40 cellular contexts compared by ENCODE assay signal in the genomic region with DNA sequence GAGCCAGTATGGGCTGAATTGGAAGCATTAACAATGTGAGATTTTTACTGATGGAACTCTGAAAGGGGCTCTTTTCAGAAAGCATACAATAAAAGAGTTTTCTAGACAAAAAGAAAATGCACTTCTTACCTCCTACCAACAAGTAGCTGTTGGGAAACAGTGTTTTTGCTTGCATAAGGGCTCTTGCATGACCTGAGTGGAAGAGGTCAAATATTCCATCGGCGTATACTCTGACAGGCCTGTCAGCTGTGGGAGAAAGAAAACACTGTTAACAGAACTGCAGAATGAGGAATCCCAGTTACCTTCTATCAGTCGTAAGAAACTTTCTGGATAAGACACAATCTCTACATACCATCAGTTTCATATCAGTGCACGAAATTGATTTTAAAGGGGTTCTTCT. TPM values are rescaled to one million over a fixed set of nuclear protein-coding genes. Genes with fewer than 3 reads are reported as not detected.
A peak's percentile ranks its signal among the peaks of the same experiment; 100 is the strongest.
DNase-seq lines count a peak whose midpoint lies in the region; ATAC-seq and TF ChIP-seq lines count a peak whose summit lies in the region.
"Had no signal": no experiment of that assay in that cellular context is flagged by ENCODE, and none has a peak within 500 bp of the region (broad histone marks: within the 10 kb centered on the region; RNA-seq: fewer than 3 reads in every experiment).

No MANE protein-coding gene starts in this region.

- H3K9me3 ChIP-seq in liver (ENCODE audit: control insufficient read depth in 4 of 4, low read length in 3 of 4), result no peaks in the 10 kb centered on the region
- H3K9me3 ChIP-seq: heart right ventricle, MG63, SJCRH30, testis, uterus had no signal

- no peak for ATAC-seq in HG02610 (IDR thresholded peaks at IDR 0.05; ENCODE audit: unreplicated experiment)
- ATAC-seq in effector memory CD8-positive, alpha-beta T cell (replicated peaks), result no peak
- ATAC-seq: activated CD8-positive, alpha-beta memory T cell treated with anti-CD3 and anti-CD28 coated beads, Interleukin-2, amount 10 ng/mL, durations not matched to agents 7 days and 5 days; activated T-cell treated with anti-CD3 and anti-CD28 coated beads, Interleukin-2, amount 50 U/mL, for 4 hours; esophagus mucosa; heart right ventricle; natural killer cell treated with Interleukin-12 subunit alpha and Interleukin-12 subunit beta and Interleukin-15 and Interleukin-18, amount 100 ng/mL, for 72 hours; stimulated activated naive CD8-positive, alpha-beta T cell treated with anti-CD3 and anti-CD28 coated beads, Interleukin-15, Interleukin-2, amounts not matched to agents 100 U/mL and 50 U/mL, for 24 hours; T-cell; WTC11 had no signal

- no peak overlapping the region for H3K9ac ChIP-seq in liver (ENCODE audit: low read depth in 1 of 2, low read length in 2 of 2)
- H3K9ac ChIP-seq: GM23248, KMS-11 had no signal

- H3K27ac ChIP-seq in liver (ENCODE audit: low read depth in 1 of 2, low read length in 2 of 2) (no peak overlapping the region), substantia nigra (ENCODE audit: low read depth, low read length, poor library complexity, severe bottlenecking) (peak overlapping the region; percentile 26)
- H3K27ac ChIP-seq: GM23248, heart right ventricle, KMS-11, SJCRH30, testis, uterus had no signal

- no peak overlapping the region for H3K4me3 Mint-ChIP-seq in brain
- no peak overlapping the region for H3K4me3 Mint-ChIP-seq in effector memory CD8-positive, alpha-beta T cell
- H3K4me3 Mint-ChIP-seq: activated CD4-positive, alpha-beta T cell treated with anti-CD3 and anti-CD28 coated beads, Interleukin-2, amount 10 ng/mL, durations not matched to agents 24 days and 14 days; activated CD8-positive, alpha-beta memory T cell treated with anti-CD3 and anti-CD28 coated beads, Interleukin-2, amount 10 ng/mL, durations not matched to agents 7 days and 5 days; activated naive CD8-positive, alpha-beta T cell treated with anti-CD3 and anti-CD28 coated beads for 36 hours; activated T-cell treated with anti-CD3 and anti-CD28 coated beads, Interleukin-2, amount 50 U/mL, for 4 hours; CD4-positive, CD25-positive, alpha-beta regulatory T cell; dendritic cell treated with granulocyte-macrophage colony-stimulating factor and Interleukin-4, amounts not matched to agents 40 ng/mL and 50 ng/mL, for 4 days; natural killer cell treated with Interleukin-12 subunit alpha and Interleukin-12 subunit beta and Interleukin-15 and Interleukin-18, amount 100 ng/mL, for 72 hours; T-cell; WTC11 had no signal

- H3K9me3 Mint-ChIP-seq in brain, result no peaks in the 10 kb centered on the region
- H3K9me3 Mint-ChIP-seq in effector memory CD8-positive, alpha-beta T cell, result no peaks in the 10 kb centered on the region
- H3K9me3 Mint-ChIP-seq: activated CD4-positive, alpha-beta T cell treated with anti-CD3 and anti-CD28 coated beads, Interleukin-2, amount 10 ng/mL, durations not matched to agents 24 days and 14 days; activated naive CD8-positive, alpha-beta T cell treated with anti-CD3 and anti-CD28 coated beads for 36 hours; activated T-cell treated with anti-CD3 and anti-CD28 coated beads, Interleukin-2, amount 50 U/mL, for 4 hours; dendritic cell treated with granulocyte-macrophage colony-stimulating factor and Interleukin-4, amounts not matched to agents 40 ng/mL and 50 ng/mL, for 4 days; natural killer cell treated with Interleukin-12 subunit alpha and Interleukin-12 subunit beta and Interleukin-15 and Interleukin-18, amount 100 ng/mL, for 72 hours; T-cell; WTC11 had no signal

- H3K27me3 Mint-ChIP-seq in brain, result no peaks in the 10 kb centered on the region
- H3K27me3 Mint-ChIP-seq in effector memory CD8-positive, alpha-beta T cell, result peaks cover 0 to 11% of the 10 kb centered on the region in 2 donors
- H3K27me3 Mint-ChIP-seq: dendritic cell treated with granulocyte-macrophage colony-stimulating factor and Interleukin-4, amounts not matched to agents 40 ng/mL and 50 ng/mL, for 4 days had no signal

- TF ChIP-seq CTCF in brain (conservative IDR thresholded peaks at IDR 0.05) (no peak), liver (IDR thresholded peaks at IDR 0.05; ENCODE audit: low read depth, low read length, missing input control) (no peak)

- no peaks in the 10 kb centered on the region for H3K36me3 ChIP-seq in liver (ENCODE audit: control insufficient read depth in 4 of 4, insufficient read depth in 3 of 4, low read depth in 1 of 4, low read length in 3 of 4)
- H3K36me3 ChIP-seq: heart right ventricle, MG63, SJCRH30, uterus had no signal

- no peak overlapping the region for H3K4me3 ChIP-seq in liver (ENCODE audit: low read depth in 1 of 3, low read length in 3 of 3)
- H3K4me3 ChIP-seq: GM23248, heart right ventricle, MG63, SJCRH30, testis, uterus had no signal

- WGBS in liver, result 34% methylated on average over 4 of the region's 4 CpGs

- TF ChIP-seq RAD21 in liver (IDR thresholded peaks at IDR 0.05), result no peak

- H3K36me3 Mint-ChIP-seq in brain, result peaks cover 73% of the 10 kb centered on the region
- H3K36me3 Mint-ChIP-seq in effector memory CD8-positive, alpha-beta T cell (ENCODE audit: insufficient read depth), result no peaks in the 10 kb centered on the region
- H3K36me3 Mint-ChIP-seq: activated CD8-positive, alpha-beta memory T cell treated with anti-CD3 and anti-CD28 coated beads, Interleukin-2, amount 10 ng/mL, durations not matched to agents 7 days and 5 days; activated naive CD8-positive, alpha-beta T cell treated with anti-CD3 and anti-CD28 coated beads for 36 hours; CD4-positive, CD25-positive, alpha-beta regulatory T cell; natural killer cell treated with Interleukin-12 subunit alpha and Interleukin-12 subunit beta and Interleukin-15 and Interleukin-18, amount 100 ng/mL, for 72 hours; T-cell had no signal

- peak; percentile 11 for DNase-seq in NOMO-1 treated with DMSO at 0.1 percent for 48 hours (lab: John Stamatoyannopoulos, UW; ENCODE audit: unreplicated experiment)
- DNase-seq in NOMO-1 treated with dmso at 0.1 percent for 144 hours (lab: John Stamatoyannopoulos, UW; ENCODE audit: unreplicated experiment), result no peak
- no peak for DNase-seq in substantia nigra (lab: John Stamatoyannopoulos, UW)
- DNase-seq in NCI-H345 treated with DMSO at 0.1 percent for 48 hours (lab: John Stamatoyannopoulos, UW; ENCODE audit: unreplicated experiment), result no peak
- DNase-seq in effector memory CD8-positive, alpha-beta T cell, result no peak
- DNase-seq: 8988T; activated CD4-positive, alpha-beta T cell treated with anti-CD3 and anti-CD28 coated beads, Interleukin-2, amount 10 ng/mL, durations not matched to agents 24 days and 14 days; activated CD8-positive, alpha-beta memory T cell treated with anti-CD3 and anti-CD28 coated beads, Interleukin-2, amount 10 ng/mL, durations not matched to agents 7 days and 5 days; activated gamma-delta T cell; activated naive CD8-positive, alpha-beta T cell treated with anti-CD3 and anti-CD28 coated beads for 36 hours; activated T-cell treated with anti-CD3 and anti-CD28 coated beads, Interleukin-2, amount 50 U/mL, for 4 hours; aorta; Calu3; CD4-positive, CD25-positive, alpha-beta regulatory T cell; central memory CD4-positive, alpha-beta T cell; DMS79 treated with DMSO at 0.1 percent for 48 hours; foreskin melanocyte; GDM1; GM23248; heart right ventricle; MG63; NCI-H1436; NCI-H2081; NCI-H2227 treated with DMSO at 0.1 percent for 48 hours; NCI-H526 treated with DMSO at 0.1 percent for 48 hours; retina; SJCRH30; stimulated activated CD4-positive, alpha-beta T cell treated with anti-CD3 and anti-CD28 coated beads, Interleukin-1b, Interleukin-23, amount 100 ng/mL, for 48 hours; stimulated activated naive CD8-positive, alpha-beta T cell treated with anti-CD3 and anti-CD28 coated beads, Interleukin-15, Interleukin-2, amounts not matched to agents 100 U/mL and 50 U/mL, for 24 hours; T-cell; testis; uterus had no signal

- peaks cover 0 to 4% (median 0%) of the 10 kb centered on the region in 4 donors for H3K4me1 ChIP-seq in liver (ENCODE audit: control insufficient read depth in 4 of 4, insufficient read depth in 4 of 4, low read length in 3 of 4)
- H3K4me1 ChIP-seq: heart right ventricle, SJCRH30, testis, uterus had no signal

- peak overlapping the region in 3 of 5 experiments; percentile 1 to 76 (median 28) for H3K27ac Mint-ChIP-seq in brain
- H3K27ac Mint-ChIP-seq in effector memory CD8-positive, alpha-beta T cell, result no peak overlapping the region
- H3K27ac Mint-ChIP-seq: activated CD4-positive, alpha-beta T cell treated with anti-CD3 and anti-CD28 coated beads, Interleukin-2, amount 10 ng/mL, durations not matched to agents 24 days and 14 days; activated CD8-positive, alpha-beta memory T cell treated with anti-CD3 and anti-CD28 coated beads, Interleukin-2, amount 10 ng/mL, durations not matched to agents 7 days and 5 days; activated naive CD8-positive, alpha-beta T cell treated with anti-CD3 and anti-CD28 coated beads for 36 hours; CD4-positive, CD25-positive, alpha-beta regulatory T cell; dendritic cell treated with granulocyte-macrophage colony-stimulating factor and Interleukin-4, amounts not matched to agents 40 ng/mL and 50 ng/mL, for 4 days; natural killer cell treated with Interleukin-12 subunit alpha and Interleukin-12 subunit beta and Interleukin-15 and Interleukin-18, amount 100 ng/mL, for 72 hours; T-cell had no signal

- peaks cover 32% of the 10 kb centered on the region for H3K4me1 Mint-ChIP-seq in brain
- no peaks in the 10 kb centered on the region for H3K4me1 Mint-ChIP-seq in effector memory CD8-positive, alpha-beta T cell (ENCODE audit: low read depth in 2 of 2)
- H3K4me1 Mint-ChIP-seq: activated CD4-positive, alpha-beta T cell treated with anti-CD3 and anti-CD28 coated beads, Interleukin-2, amount 10 ng/mL, durations not matched to agents 24 days and 14 days; activated CD8-positive, alpha-beta memory T cell treated with anti-CD3 and anti-CD28 coated beads, Interleukin-2, amount 10 ng/mL, durations not matched to agents 7 days and 5 days; activated naive CD8-positive, alpha-beta T cell treated with anti-CD3 and anti-CD28 coated beads for 36 hours; CD4-positive, CD25-positive, alpha-beta regulatory T cell; T-cell; WTC11 had no signal

- no peaks in the 10 kb centered on the region for H3K27me3 ChIP-seq in liver (ENCODE audit: control insufficient read depth in 4 of 4, insufficient read depth in 4 of 4, low read length in 3 of 4)
- H3K27me3 ChIP-seq: MG63, SJCRH30, testis, uterus had no signal

TF ChIP-seq in liver, 16 proteins besides CTCF, POLR2A, EP300 and RAD21:
- peak; percentile 28 to 49 for TF ChIP-seq RXRA (IDR thresholded peaks at IDR 0.05)
- no peak for TF ChIP-seq FOXA1 (IDR thresholded peaks at IDR 0.05)

RNA-seq across cellular contexts. Expression of a gene that starts 39.5 kb away (rescaled TPM):
- polyA plus RNA-seq in brain (ENCODE audit: insufficient read depth, low read depth, low replicate concordance), result 15.6 TPM
- 1 to 10 TPM in 1 of 2 donors, under 1 TPM in 1; under 0.01 to 2.1 TPM for total RNA-seq in liver
- polyA plus RNA-seq in liver, result under 1 TPM in 1 of 2 donors, not detected in 1; 0.06 TPM
- total RNA-seq: activated T-cell treated with anti-CD3 and anti-CD28 coated beads, Interleukin-2, amount 50 U/mL, for 4 hours; GM23248; natural killer cell treated with Interleukin-12 subunit alpha and Interleukin-12 subunit beta and Interleukin-15 and Interleukin-18, amount 100 ng/mL, for 72 hours had no signal
- polyA plus RNA-seq: GM23248 had no signal

Comparison
In these comparisons a context has a peak if more than half of its experiments do, and no peak if none do; other contexts are left out.
1. H3K27ac Mint-ChIP-seq: peak in brain (3 of 5); none in effector memory CD8-positive, alpha-beta T cell (0 of 2).
2. RNA of a gene that starts 39.5 kb away (polyA plus RNA-seq): 15.6 TPM in brain (single experiment); 0.06 TPM in liver; every median in the first group is over 10 times any median in the second.